In genomic region chr11:2139118-2139490, GRCh38 we compare ENCODE assay signal across 1 cellular context.
TF ChIP-seq lines count a peak whose summit lies in the region.

Gene IGF2 (minus strand): TSS chr11:2139389. CDS start chr11:2135523, 3,866 bp downstream.

TF ChIP-seq in GM23338, 12 proteins besides CTCF, POLR2A, EP300 and RAD21 (continued from another document):
- TF ChIP-seq ZNF462 (CRISPR knock-in tag; IDR thresholded peaks at IDR 0.05) = no peak
- no peak for TF ChIP-seq NANOG (IDR thresholded peaks at IDR 0.05; ENCODE audit: borderline replicate concordance)
TF ChIP-seq in GM23338: peak in this region for 0.
